20 cellular contexts compared by ENCODE assay signal in the genomic region with DNA sequence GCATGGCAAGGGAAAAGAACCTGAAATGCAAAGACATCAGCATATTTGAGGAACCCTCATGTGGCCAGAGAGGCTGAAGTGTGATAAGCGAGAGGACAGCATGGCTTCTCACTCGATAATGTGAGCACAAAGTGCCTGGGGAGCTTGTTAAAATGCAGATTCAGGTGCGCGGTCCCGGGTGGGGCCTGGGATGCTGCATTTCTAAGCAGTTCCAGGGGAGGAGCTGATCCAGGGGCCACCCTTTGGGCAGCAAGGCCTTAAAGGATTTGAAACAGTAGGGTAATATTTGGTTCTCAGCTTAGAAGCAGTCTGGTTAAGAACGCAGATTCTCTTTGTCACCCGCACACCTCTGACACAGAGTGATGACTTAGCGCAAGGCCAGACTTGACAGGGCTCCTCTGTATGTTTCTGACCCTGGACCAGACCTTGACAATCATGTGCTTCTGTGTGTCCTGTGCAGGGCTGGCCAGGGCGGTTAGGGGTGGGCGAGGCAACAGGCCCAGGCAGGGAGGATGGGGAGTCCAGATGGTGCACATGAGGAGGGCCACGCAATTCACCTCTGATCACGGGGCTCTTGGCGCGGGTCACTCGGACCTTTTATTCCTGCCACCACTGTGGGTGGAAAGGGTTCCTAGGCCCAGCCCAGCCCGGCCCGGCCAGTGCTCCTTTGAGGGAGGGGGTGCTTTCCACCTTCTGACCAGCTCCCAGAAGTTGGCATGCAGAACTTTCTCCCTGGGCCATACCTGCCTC.
A peak's percentile ranks its signal among the peaks of the same experiment; 100 is the strongest.
DNase-seq lines count a peak whose midpoint lies in the region; ATAC-seq, FAIRE-seq and TF ChIP-seq lines count a peak whose summit lies in the region.
"Had no signal": no experiment of that assay in that cellular context is flagged by ENCODE, and none has a peak within 500 bp of the region (broad histone marks: within the 10 kb centered on the region; RNA-seq: fewer than 3 reads in every experiment).

No MANE protein-coding gene starts in this region.

- H3K27me3 Mint-ChIP-seq in neural progenitor cell (ENCODE audit: insufficient read depth, low read depth), result peaks cover 24% of the 10 kb centered on the region

- H3K79me2 ChIP-seq in GM23248 (ENCODE audit: insufficient read depth), result no peaks in the 10 kb centered on the region
- H3K79me2 ChIP-seq in neural progenitor cell (ENCODE audit: low read depth), result no peaks in the 10 kb centered on the region

- peak overlapping the region; percentile 12 for H3K27ac Mint-ChIP-seq in neural progenitor cell
- H3K27ac Mint-ChIP-seq: CD4-positive, alpha-beta memory T cell; T-helper 1 cell treated with Interleukin-12 subunit alpha and Interleukin-12 subunit beta and Interleukin-4 antibody, amounts not matched to agents 30 μg/mL and 1 μg/mL, for 36 hours had no signal

- H2AFZ ChIP-seq in GM23248 (no peak overlapping the region), neural progenitor cell (replicated peaks) (no peak overlapping the region)

- H3K4me2 ChIP-seq in GM23248 (ENCODE audit: unreplicated experiment) (no peak overlapping the region), neural progenitor cell (no peak overlapping the region)
- H3K4me2 ChIP-seq: BLaER1 treated with 17β-estradiol and CSF1 and Interleukin-3, amounts not matched to agents 10 nM and 100 nM had no signal

- no peaks in the 10 kb centered on the region for H3K9me3 Mint-ChIP-seq in neural progenitor cell
- H3K9me3 Mint-ChIP-seq: CD4-positive, alpha-beta memory T cell; T-helper 1 cell treated with Interleukin-12 subunit alpha and Interleukin-12 subunit beta and Interleukin-4 antibody, amounts not matched to agents 30 μg/mL and 1 μg/mL, for 36 hours had no signal

- H3K27me3 ChIP-seq in GM23248 (replicated peaks; ENCODE audit: insufficient read depth), result no peaks in the 10 kb centered on the region
- no peaks in the 10 kb centered on the region for H3K27me3 ChIP-seq in neural progenitor cell
- H3K27me3 ChIP-seq: BLaER1 treated with 17β-estradiol and CSF1 and Interleukin-3, amounts not matched to agents 10 nM and 100 nM had no signal

- H3F3A ChIP-seq in GM23248 (ENCODE audit: insufficient read depth) (peaks cover 15% of the 10 kb centered on the region), neural progenitor cell (ENCODE audit: low read depth) (no peaks in the 10 kb centered on the region)

- no peak for FAIRE-seq in H54 (lab: Jason Lieb, UNC)

- TF ChIP-seq CTCF in neural progenitor cell (IDR thresholded peaks at IDR 0.05), result no peak
- no peak for TF ChIP-seq CTCF in GM20000 (IDR thresholded peaks at IDR 0.05; ENCODE audit: extremely low read depth, missing control alignments)

- no peak for TF ChIP-seq POLR2A in H54 (IDR thresholded peaks at IDR 0.05; ENCODE audit: low read depth, low read length)

- H3K27ac ChIP-seq in GM23248 (peak overlapping the region; percentile 37), neural progenitor cell (no peak overlapping the region)
- H3K27ac ChIP-seq: BLaER1 treated with 17β-estradiol and CSF1 and Interleukin-3, amounts not matched to agents 10 nM and 100 nM had no signal

- no peak for ATAC-seq in HG03139 (IDR thresholded peaks at IDR 0.05; ENCODE audit: unreplicated experiment)
- ATAC-seq: Right ventricle myocardium inferior had no signal

- H3K9ac ChIP-seq in GM23248 (no peak overlapping the region), neural progenitor cell (no peak overlapping the region)
- H3K9ac ChIP-seq: BLaER1 treated with 17β-estradiol and CSF1 and Interleukin-3, amounts not matched to agents 10 nM and 100 nM had no signal

- H3K36me3 ChIP-seq in GM23248 (ENCODE audit: low read depth) (no peaks in the 10 kb centered on the region), neural progenitor cell (no peaks in the 10 kb centered on the region)
- H3K36me3 ChIP-seq: BLaER1 treated with 17β-estradiol and CSF1 and Interleukin-3, amounts not matched to agents 10 nM and 100 nM had no signal

- in situ Hi-C loops in GM23248 (cut with MboI), result loop anchor here (5.0 kb wide), 1 partner anchor 454 kb away; no protein-coding TSS in a partner anchor

- no peaks in the 10 kb centered on the region for H3K36me3 Mint-ChIP-seq in neural progenitor cell
- H3K36me3 Mint-ChIP-seq: CD4-positive, alpha-beta memory T cell had no signal

- H4K20me1 ChIP-seq in GM23248 (ENCODE audit: insufficient read depth), result no peaks in the 10 kb centered on the region
- H4K20me1 ChIP-seq in neural progenitor cell (ENCODE audit: low read depth), result no peaks in the 10 kb centered on the region
- H4K20me1 ChIP-seq: BLaER1 treated with 17β-estradiol and CSF1 and Interleukin-3, amounts not matched to agents 10 nM and 100 nM had no signal

- peaks cover 27% of the 10 kb centered on the region for H3K4me1 Mint-ChIP-seq in neural progenitor cell

- H3K4me3 ChIP-seq in GM23248 (no peak overlapping the region), neural progenitor cell (no peak overlapping the region)
- H3K4me3 ChIP-seq: BLaER1 treated with 17β-estradiol and CSF1 and Interleukin-3, amounts not matched to agents 10 nM and 100 nM had no signal

- no peak overlapping the region for H3K4me3 Mint-ChIP-seq in neural progenitor cell
- H3K4me3 Mint-ChIP-seq: CD4-positive, alpha-beta memory T cell; T-helper 1 cell treated with Interleukin-12 subunit alpha and Interleukin-12 subunit beta and Interleukin-4 antibody, amounts not matched to agents 30 μg/mL and 1 μg/mL, for 36 hours had no signal

- WGBS in GM23248 (ENCODE audit: low coverage in 1 of 2, low lambda C conversion rate in 2 of 2, missing lambda C conversion rate in 2 of 2), 2 experiments, result 85 to 88% methylated on average over 17 of the region's 17 CpGs

- DNase-seq in GM23248, result no peak
- DNase-seq in NCI-H69 (lab: John Stamatoyannopoulos, UW), result peak; percentile 43
- peak; percentile 41 for DNase-seq in cerebellum (ENCODE audit: low spot score)
- no peak for DNase-seq in neural progenitor cell (ENCODE audit: low spot score)
- DNase-seq in H54 (ENCODE audit: insufficient read length, low spot score), result no peak
- DNase-seq in GM20000 (ENCODE audit: low spot score), result no peak
- DNase-seq in NCI-H146 (lab: John Stamatoyannopoulos, UW), result no peak
- DNase-seq: Calu3; CD4-positive, alpha-beta memory T cell; DMS53; GF-D8; KBM-7; NCI-H1092 treated with DMSO at 0.1 percent for 48 hours; NCI-H1436 treated with DMSO at 0.1 percent for 48 hours; NCI-H2029; NCI-H526 had no signal

- H3K9me3 ChIP-seq in GM23248 (ENCODE audit: low read depth), result no peaks in the 10 kb centered on the region
- H3K9me3 ChIP-seq in neural progenitor cell (ENCODE audit: low read depth), result no peaks in the 10 kb centered on the region
- H3K9me3 ChIP-seq: BLaER1 treated with 17β-estradiol and CSF1 and Interleukin-3, amounts not matched to agents 10 nM and 100 nM had no signal

- no peaks in the 10 kb centered on the region for H3K9me2 ChIP-seq in GM23248 (ENCODE audit: insufficient read depth)

- H3K4me1 ChIP-seq in GM23248 (ENCODE audit: insufficient read depth) (peaks cover 39% of the 10 kb centered on the region), neural progenitor cell (no peaks in the 10 kb centered on the region)

Comparison
In these comparisons a context has a peak if more than half of its experiments do, and no peak if none do; other contexts are left out.
1. DNase-seq: peak in NCI-H69 (single experiment) and cerebellum (single experiment); none in GM23248 (single experiment), neural progenitor cell (single experiment), H54 (single experiment), GM20000 (single experiment) and NCI-H146 (single experiment).